8 cellular contexts compared by ENCODE assay signal in genomic region chr2:207530160-207531023, GRCh38. TPM values are rescaled to one million over a fixed set of nuclear protein-coding genes. Genes with fewer than 3 reads are reported as not detected.
DNase-seq lines count a peak whose midpoint lies in the region; ATAC-seq and TF ChIP-seq lines count a peak whose summit lies in the region.

No MANE protein-coding gene starts in this region.

- H3K27me3 ChIP-seq in cardiac muscle cell (no peaks in the 10 kb centered on the region), parathyroid adenoma (ENCODE audit: control insufficient read depth, insufficient read depth, low read length) (no peaks in the 10 kb centered on the region), aorta (ENCODE audit: control insufficient read depth in 1 of 2, insufficient read depth in 2 of 2, low read length in 1 of 2) (no peaks in the 10 kb centered on the region)

- ATAC-seq in aorta (ENCODE audit: low FRiP score): no peak

- H3K79me2 ChIP-seq in parathyroid adenoma: no peaks in the 10 kb centered on the region

- peaks cover 25% of the 10 kb centered on the region for H3K36me3 Mint-ChIP-seq in activated naive CD4-positive, alpha-beta T cell treated with anti-CD3 and anti-CD28 coated beads for 36 hours (ENCODE audit: low read depth)

- H3K9me3 ChIP-seq in cardiac muscle cell (ENCODE audit: low read depth) (no peaks in the 10 kb centered on the region), parathyroid adenoma (ENCODE audit: control insufficient read depth, low read length) (no peaks in the 10 kb centered on the region), aorta (ENCODE audit: control insufficient read depth, low read length) (no peaks in the 10 kb centered on the region)

- CTCF ChIA-PET in activated naive CD4-positive, alpha-beta T cell treated with anti-CD3 and anti-CD28 coated beads for 36 hours (lab: Charles Lee): no interaction called here

- H3K9ac ChIP-seq in parathyroid adenoma: peak overlapping the region; percentile 73

- WGBS in aorta, 2 donors: 0 to 1% methylated on average over 31 to 93 of the region's 93 CpGs

- H3K4me3 ChIP-seq in cardiac muscle cell: peak overlapping the region; percentile 96
- peak overlapping the region; percentile 87 for H3K4me3 ChIP-seq in parathyroid adenoma (ENCODE audit: low read depth, low read length)
- H3K4me3 ChIP-seq in aorta (ENCODE audit: low read length in 2 of 2): peak overlapping the region; percentile 96 to 100

- no peaks in the 10 kb centered on the region for H3K9me3 Mint-ChIP-seq in activated naive CD4-positive, alpha-beta T cell treated with anti-CD3 and anti-CD28 coated beads for 36 hours

- DNase-seq in cardiac muscle cell (ENCODE audit: low read depth in 1 of 2, low spot score in 1 of 2) (peak; percentile 46 to 57), cardiac septum (ENCODE audit: low spot score) (no peak), HK-2 (ENCODE audit: unreplicated experiment) (peak; percentile 44), SIG-M5 (lab: John Stamatoyannopoulos, UW) (peak; percentile 11), head of caudate nucleus (peak in 39 of 42 donors; percentile 14 to 73 (median 50)), aorta (peak; percentile 67 to 81)
- DNase-seq in activated naive CD4-positive, alpha-beta T cell treated with anti-CD3 and anti-CD28 coated beads for 36 hours: peak; percentile 50

- peak overlapping the region; percentile 97 for H2AFZ ChIP-seq in parathyroid adenoma

- peak overlapping the region; percentile 98 for H3K4me3 Mint-ChIP-seq in activated naive CD4-positive, alpha-beta T cell treated with anti-CD3 and anti-CD28 coated beads for 36 hours

- H3K4me1 ChIP-seq in cardiac muscle cell (ENCODE audit: low read depth) (peaks cover 14% of the 10 kb centered on the region), parathyroid adenoma (peaks cover 6% of the 10 kb centered on the region), aorta (ENCODE audit: control insufficient read depth in 1 of 2, insufficient read depth in 2 of 2, low read length in 2 of 2) (peaks cover 0 to 3% of the 10 kb centered on the region in 2 donors)

- peak overlapping the region; percentile 100 for H3K27ac Mint-ChIP-seq in activated naive CD4-positive, alpha-beta T cell treated with anti-CD3 and anti-CD28 coated beads for 36 hours

- TF ChIP-seq CTCF in cardiac muscle cell (IDR thresholded peaks at IDR 0.05; ENCODE audit: low read depth, low read length) (no peak), parathyroid adenoma (IDR thresholded peaks at IDR 0.05) (no peak)

- peaks cover 64% of the 10 kb centered on the region for H3K4me1 Mint-ChIP-seq in activated naive CD4-positive, alpha-beta T cell treated with anti-CD3 and anti-CD28 coated beads for 36 hours (ENCODE audit: low read depth)

- H3K36me3 ChIP-seq in cardiac muscle cell (no peaks in the 10 kb centered on the region), parathyroid adenoma (ENCODE audit: control insufficient read depth, insufficient read depth, low read length) (no peaks in the 10 kb centered on the region), aorta (ENCODE audit: control insufficient read depth in 1 of 2, insufficient read depth in 2 of 2, low read length in 1 of 2) (no peaks in the 10 kb centered on the region)

- no peaks in the 10 kb centered on the region for H3K27me3 Mint-ChIP-seq in activated naive CD4-positive, alpha-beta T cell treated with anti-CD3 and anti-CD28 coated beads for 36 hours (ENCODE audit: low read depth)

- H3K4me2 ChIP-seq in parathyroid adenoma (ENCODE audit: low read length): peak overlapping the region; percentile 79

- intact Hi-C loops in cardiac septum (cut with DNase I): loop anchor here (1.0 to 2.0 kb wide), 2 partner anchors 20 to 94 kb away; partner anchors contain the start of gene METTL21A
- intact Hi-C loops in activated naive CD4-positive, alpha-beta T cell treated with anti-CD3 and anti-CD28 coated beads for 36 hours (cut with micrococcal nuclease): loop anchor here (5.0 kb wide), 1 partner anchor 242 kb away; no protein-coding TSS in a partner anchor
- intact Hi-C loops in head of caudate nucleus (cut with DNase I): loop anchor here (2.0 kb wide), 1 partner anchor 94 kb away; the partner anchor contains the start of gene METTL21A
- intact Hi-C loops in aorta (cut with DNase I): loop anchor here (2.0 to 5.0 kb wide), 2 partner anchors 20 to 92 kb away; no protein-coding TSS in a partner anchor

- H3K27ac ChIP-seq in cardiac muscle cell: peak overlapping the region; percentile 100
- peak overlapping the region; percentile 97 for H3K27ac ChIP-seq in parathyroid adenoma
- H3K27ac ChIP-seq in aorta (ENCODE audit: low read depth in 1 of 2, low read length in 2 of 2): peak overlapping the region; percentile 99 to 100

RNA-seq across cellular contexts. Expression of gene CREB1, which starts 0.6 kb away (rescaled TPM):
- total RNA-seq in cardiac muscle cell (24.1 and 48.9 TPM in 2 replicates), cardiac septum (46.9 TPM), aorta (10 to 100 TPM; 62.0 to 88.7 TPM)
- polyA plus RNA-seq in cardiac muscle cell (31.9 and 54.0 TPM in 2 replicates), aorta (1 to 10 TPM; 8.4 to 9.3 TPM)
- 10 to 100 TPM; 93.7 to 97.7 TPM for total RNA-seq in activated naive CD4-positive, alpha-beta T cell treated with anti-CD3 and anti-CD28 coated beads for 36 hours
